In the genomic region with DNA sequence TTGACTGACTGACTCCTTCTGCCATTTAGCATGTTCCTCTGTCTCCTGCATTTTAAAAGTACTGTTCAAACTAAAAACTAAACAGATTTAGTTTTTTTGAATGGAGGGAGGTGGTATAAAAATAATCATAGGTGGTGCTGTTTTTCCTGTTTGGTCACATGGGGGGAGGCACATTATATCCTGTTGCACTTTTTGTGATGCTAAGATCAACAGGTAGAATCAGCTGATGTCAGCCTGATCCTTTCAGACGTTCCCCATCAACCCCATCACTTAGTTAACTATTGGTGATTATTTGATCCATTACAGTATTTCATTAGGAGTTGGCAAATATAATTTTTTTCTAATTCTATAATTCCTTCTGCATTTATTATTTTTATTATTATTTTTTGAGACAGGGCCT, we compare ENCODE assay signal across 28 cellular contexts.
"Had no signal": no experiment of that assay in that cellular context is flagged by ENCODE, and none has a peak within 500 bp of the region (broad histone marks: within the 10 kb centered on the region; RNA-seq: fewer than 3 reads in every experiment).

No MANE protein-coding gene starts in this region.

- H3K27ac ChIP-seq: stomach, suprapubic skin, testis, thoracic aorta, thyroid gland, tibial artery, tibial nerve, transverse colon, upper lobe of left lung, upper lobe of right lung, uterus, vagina had no signal

- H3K27ac Mint-ChIP-seq: stimulated activated effector memory CD8-positive, alpha-beta T cell treated with anti-CD3 and anti-CD28 coated beads, Interleukin-12 subunit alpha, Interleukin-12 subunit beta, amount 100 ng/mL, for 72 hours; stimulated activated memory B cell treated with anti-CD40 and anti-IgM and Interleukin-4, amounts not matched to agents 10 μg/mL and 1 μg/mL and 100 μg/mL, for 72 hours; stimulated activated naive CD8-positive, alpha-beta T cell treated with anti-CD3 and anti-CD28 coated beads, Interleukin-15, amount 100 ng/mL, for 72 hours; stimulated activated naive CD8-positive, alpha-beta T cell treated with anti-CD3 and anti-CD28 coated beads, Interleukin-15, Interleukin-2, amounts not matched to agents 100 ng/mL and 50 ng/mL, for 24 hours; type B pancreatic cell had no signal

- DNase-seq: stimulated activated CD4-positive, alpha-beta T cell treated with anti-CD3 and anti-CD28 coated beads, Interleukin-2, amount 100 ng/mL, for 48 hours; stimulated activated CD4-positive, alpha-beta T cell treated with anti-CD3 and anti-CD28 coated beads, Interleukin-4, amount 100 ng/mL, for 1 hour; stimulated activated CD4-positive, alpha-beta T cell treated with anti-CD3 and anti-CD28 coated beads, Interleukin-4, amount 100 ng/mL, for 24 hours; stimulated activated CD4-positive, alpha-beta T cell treated with anti-CD3 and anti-CD28 coated beads, Interleukin-4, amount 100 ng/mL, for 4 hours; stimulated activated CD8-positive, alpha-beta memory T cell treated with anti-CD3 and anti-CD28 coated beads, Interleukin-4, amount 100 ng/mL, for 48 hours; stimulated activated naive B cell treated with anti-CD40 and anti-IgM and Interleukin-4, amounts not matched to agents 10 μg/mL and 1 μg/mL and 100 μg/mL, for 72 hours; stimulated activated naive CD4-positive, alpha-beta T cell; stimulated activated naive CD4-positive, alpha-beta T cell treated with Interleukin-2 at 50 U/mL for 16 hours; stimulated activated naive CD8-positive, alpha-beta T cell treated with anti-CD3 and anti-CD28 coated beads, Interleukin-15, amount 100 ng/mL, for 72 hours; stimulated activated naive CD8-positive, alpha-beta T cell treated with anti-CD3 and anti-CD28 coated beads, Interleukin-15, Interleukin-2, amounts not matched to agents 100 U/mL and 50 U/mL, for 24 hours; stomach; substantia nigra; testis; thyroid gland; tibial artery; transverse colon; trophoblast cell; upper lobe of left lung; upper lobe of right lung; uterus had no signal

- H3K9me3 Mint-ChIP-seq: stimulated activated effector memory CD8-positive, alpha-beta T cell treated with anti-CD3 and anti-CD28 coated beads, Interleukin-12 subunit alpha, Interleukin-12 subunit beta, amount 100 ng/mL, for 72 hours; stimulated activated memory B cell treated with anti-CD40 and anti-IgM and Interleukin-4, amounts not matched to agents 10 μg/mL and 1 μg/mL and 100 μg/mL, for 72 hours; stimulated activated naive B cell treated with anti-CD40 and anti-IgM and Interleukin-4, amounts not matched to agents 10 μg/mL and 1 μg/mL and 100 μg/mL, for 72 hours; stimulated activated naive CD8-positive, alpha-beta T cell treated with anti-CD3 and anti-CD28 coated beads, Interleukin-15, amount 100 ng/mL, for 72 hours; stimulated activated naive CD8-positive, alpha-beta T cell treated with anti-CD3 and anti-CD28 coated beads, Interleukin-15, Interleukin-2, amounts not matched to agents 100 ng/mL and 50 ng/mL, for 24 hours; type B pancreatic cell had no signal

- H3K36me3 ChIP-seq: stomach, suprapubic skin, thoracic aorta, thyroid gland, tibial artery, tibial nerve, transverse colon, upper lobe of left lung, upper lobe of right lung, uterus, vagina had no signal

- H3K4me3 ChIP-seq: stomach, suprapubic skin, testis, thoracic aorta, thyroid gland, tibial artery, tibial nerve, transverse colon, upper lobe of left lung, upper lobe of right lung, uterus, vagina had no signal

- H3K36me3 Mint-ChIP-seq: stimulated activated effector memory CD8-positive, alpha-beta T cell treated with anti-CD3 and anti-CD28 coated beads, Interleukin-12 subunit alpha, Interleukin-12 subunit beta, amount 100 ng/mL, for 72 hours; stimulated activated memory B cell treated with anti-CD40 and anti-IgM and Interleukin-4, amounts not matched to agents 10 μg/mL and 1 μg/mL and 100 μg/mL, for 72 hours; stimulated activated naive B cell treated with anti-CD40 and anti-IgM and Interleukin-4, amounts not matched to agents 10 μg/mL and 1 μg/mL and 100 μg/mL, for 72 hours; type B pancreatic cell had no signal

- ATAC-seq: stimulated activated effector memory CD8-positive, alpha-beta T cell treated with anti-CD3 and anti-CD28 coated beads, Interleukin-12 subunit alpha, Interleukin-12 subunit beta, amount 100 ng/mL, for 72 hours; stimulated activated memory B cell treated with anti-CD40 and anti-IgM and Interleukin-4, amounts not matched to agents 10 μg/mL and 1 μg/mL and 100 μg/mL, for 72 hours; stimulated activated naive B cell treated with anti-CD40 and anti-IgM and Interleukin-4, amounts not matched to agents 10 μg/mL and 1 μg/mL and 100 μg/mL, for 72 hours; stimulated activated naive CD8-positive, alpha-beta T cell treated with anti-CD3 and anti-CD28 coated beads, Interleukin-15, amount 100 ng/mL, for 72 hours; stimulated activated naive CD8-positive, alpha-beta T cell treated with anti-CD3 and anti-CD28 coated beads, Interleukin-15, Interleukin-2, amounts not matched to agents 100 U/mL and 50 U/mL, for 24 hours; upper lobe of right lung had no signal

- H3K9me3 ChIP-seq: stomach, suprapubic skin, testis, thoracic aorta, thyroid gland, tibial artery, tibial nerve, transverse colon, upper lobe of left lung, upper lobe of right lung, uterus, vagina had no signal

- H3K4me3 Mint-ChIP-seq: stimulated activated effector memory CD8-positive, alpha-beta T cell treated with anti-CD3 and anti-CD28 coated beads, Interleukin-12 subunit alpha, Interleukin-12 subunit beta, amount 100 ng/mL, for 72 hours; stimulated activated memory B cell treated with anti-CD40 and anti-IgM and Interleukin-4, amounts not matched to agents 10 μg/mL and 1 μg/mL and 100 μg/mL, for 72 hours; stimulated activated naive B cell treated with anti-CD40 and anti-IgM and Interleukin-4, amounts not matched to agents 10 μg/mL and 1 μg/mL and 100 μg/mL, for 72 hours; stimulated activated naive CD8-positive, alpha-beta T cell treated with anti-CD3 and anti-CD28 coated beads, Interleukin-15, amount 100 ng/mL, for 72 hours; stimulated activated naive CD8-positive, alpha-beta T cell treated with anti-CD3 and anti-CD28 coated beads, Interleukin-15, Interleukin-2, amounts not matched to agents 100 ng/mL and 50 ng/mL, for 24 hours; type B pancreatic cell had no signal

- H3K4me1 ChIP-seq: testis, uterus, vagina had no signal
